In the genomic region with DNA sequence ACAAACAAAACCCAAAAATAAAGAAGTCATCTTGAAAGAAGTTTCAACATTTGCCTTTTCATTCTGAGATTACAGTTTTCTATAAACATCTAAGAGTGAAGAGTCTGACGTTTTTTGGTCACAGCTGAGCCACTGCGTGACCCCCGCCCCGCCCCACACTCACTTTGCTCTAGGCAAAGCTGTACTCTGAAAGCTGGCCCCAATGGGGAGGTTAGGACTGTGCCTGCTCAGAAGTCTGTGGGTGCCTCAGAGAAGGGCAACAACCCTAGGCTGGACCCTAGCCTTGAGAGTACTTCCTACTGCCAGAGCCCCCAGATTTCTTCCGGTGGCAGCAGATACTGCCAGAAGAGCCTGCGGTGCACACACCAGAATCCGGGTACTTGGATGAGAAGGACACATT, we compare ENCODE assay signal across 14 cellular contexts. TPM values are rescaled to one million over a fixed set of nuclear protein-coding genes. Genes with fewer than 3 reads are reported as not detected.
A peak's percentile ranks its signal among the peaks of the same experiment; 100 is the strongest.
DNase-seq lines count a peak whose midpoint lies in the region; ATAC-seq and TF ChIP-seq lines count a peak whose summit lies in the region.
"Had no signal": no experiment of that assay in that cellular context is flagged by ENCODE, and none has a peak within 500 bp of the region (broad histone marks: within the 10 kb centered on the region; RNA-seq: fewer than 3 reads in every experiment).

No MANE protein-coding gene starts in this region.

- POLR2A ChIA-PET in SK-N-SH (lab: Yijun Ruan, JAX) = interaction anchor here (3.1 kb wide), 1 partner anchor 18 kb away, joined by 14 read pairs; no protein-coding TSS in a partner anchor

- H3K9me2 ChIP-seq in SK-N-SH (no peaks in the 10 kb centered on the region), hepatocyte (replicated peaks; ENCODE audit: insufficient read depth) (no peaks in the 10 kb centered on the region)

- ATAC-seq in SK-N-SH treated with all-trans-retinoic acid at 6 μM for 48 hours (no peak), GM19328 (IDR thresholded peaks at IDR 0.05; ENCODE audit: unreplicated experiment) (no peak)
- ATAC-seq: stimulated activated naive CD8-positive, alpha-beta T cell treated with anti-CD3 and anti-CD28 coated beads, Interleukin-15, amount 100 ng/mL, for 72 hours had no signal

- no peaks in the 10 kb centered on the region for H3F3A ChIP-seq in SK-N-SH (replicated peaks; ENCODE audit: insufficient read depth)

- H4K20me1 ChIP-seq in SK-N-SH (ENCODE audit: insufficient read depth) (no peaks in the 10 kb centered on the region), hepatocyte (ENCODE audit: insufficient read depth, poor library complexity, severe bottlenecking) (no peaks in the 10 kb centered on the region)

- H3K4me2 ChIP-seq in SK-N-SH = no peak overlapping the region
- no peak overlapping the region for H3K4me2 ChIP-seq in hepatocyte

- no peak for TF ChIP-seq RAD21 in SK-N-SH (IDR thresholded peaks at IDR 0.05; ENCODE audit: low read length)

- TF ChIP-seq EP300 in SK-N-SH (IDR thresholded peaks at IDR 0.05; ENCODE audit: borderline replicate concordance in 1 of 2, low read depth in 1 of 2, low read length in 1 of 2) = no peak

- CTCF ChIA-PET in SK-N-SH (lab: Yijun Ruan, JAX) = interaction anchor here (0.7 to 1.2 kb wide), 3 partner anchors 88 to 259 kb away, joined by 3 read pairs; no protein-coding TSS in a partner anchor

- peaks cover 0 to 26% of the 10 kb centered on the region in 2 experiments; a peak in 1 of 4 replicates for H3K4me1 ChIP-seq in SK-N-SH (ENCODE audit: control insufficient read depth in 1 of 2, insufficient read depth in 2 of 2, low read depth in 1 of 2, low read length in 1 of 2)
- H3K4me1 ChIP-seq in hepatocyte (ENCODE audit: insufficient read depth) = peaks cover 12% of the 10 kb centered on the region
- no peaks in the 10 kb centered on the region for H3K4me1 ChIP-seq in stomach smooth muscle (ENCODE audit: control insufficient read depth, insufficient read depth, low read length)

- H3K27me3 ChIP-seq in SK-N-SH (ENCODE audit: insufficient read depth) (no peaks in the 10 kb centered on the region), hepatocyte (no peaks in the 10 kb centered on the region), stomach smooth muscle (ENCODE audit: control insufficient read depth in 1 of 2, insufficient read depth in 2 of 2, low read length in 2 of 2) (no peaks in the 10 kb centered on the region)

- intact Hi-C loops in lower leg skin (cut with DNase I; ENCODE audit: low total_unique reads) = no loop called here

- no peak overlapping the region for H3K9ac ChIP-seq in SK-N-SH
- H3K9ac ChIP-seq in stomach smooth muscle (ENCODE audit: low read length in 2 of 2) = no peak overlapping the region

- H3K36me3 ChIP-seq in SK-N-SH (replicated peaks in 1 of 2; ENCODE audit: control insufficient read depth in 1 of 2, insufficient read depth in 2 of 2, low read length in 1 of 2) (peaks cover 12 to 40% of the 10 kb centered on the region in 2 experiments), hepatocyte (replicated peaks; ENCODE audit: insufficient read depth, low read depth) (no peaks in the 10 kb centered on the region), stomach smooth muscle (ENCODE audit: control insufficient read depth in 2 of 2, insufficient read depth in 2 of 2, low read length in 2 of 2) (peaks cover 46 to 47% of the 10 kb centered on the region in 2 donors)

- H3K27ac ChIP-seq in SK-N-SH (ENCODE audit: low read depth in 2 of 2, low read length in 1 of 2) (peak overlapping the region in 1 of 2 experiments; percentile 47; a peak in 1 of 4 replicates), VCaP (peak overlapping the region; percentile 51), hepatocyte (peak overlapping the region; percentile 78), stomach smooth muscle (ENCODE audit: low read length) (peak overlapping the region; percentile 6)

- H3K9me3 ChIP-seq in SK-N-SH = no peaks in the 10 kb centered on the region
- no peaks in the 10 kb centered on the region for H3K9me3 ChIP-seq in hepatocyte (ENCODE audit: low read depth)
- no peaks in the 10 kb centered on the region for H3K9me3 ChIP-seq in stomach smooth muscle (ENCODE audit: control insufficient read depth in 2 of 2, low read length in 2 of 2)

- TF ChIP-seq POLR2A in lower leg skin (IDR thresholded peaks at IDR 0.05) = no peak

- DNase-seq in SK-N-SH (no peak), hepatocyte (ENCODE audit: low spot score) (no peak), lower leg skin (ENCODE audit: low spot score in 2 of 2) (no peak), pons (ENCODE audit: low spot score) (no peak)
- DNase-seq: activated effector memory CD4-positive, alpha-beta T cell treated with Interleukin-2 at 50 U/mL for 16 hours; EL; midbrain; NCI-H69; stimulated activated naive CD8-positive, alpha-beta T cell treated with anti-CD3 and anti-CD28 coated beads, Interleukin-15, amount 100 ng/mL, for 72 hours; T-helper 9 cell had no signal

- H2AFZ ChIP-seq in SK-N-SH (ENCODE audit: low read depth) (no peak overlapping the region), hepatocyte (no peak overlapping the region)

- TF ChIP-seq CTCF in SK-N-SH (IDR thresholded peaks at IDR 0.05) (no peak), VCaP (conservative IDR thresholded peaks at IDR 0.05) (no peak), hepatocyte (IDR thresholded peaks at IDR 0.05; ENCODE audit: poor library complexity) (no peak), lower leg skin (IDR thresholded peaks at IDR 0.05) (no peak)

- H3K4me3 ChIP-seq in SK-N-SH (ENCODE audit: low read depth in 2 of 2, low read length in 1 of 2) = no peak overlapping the region
- no peak overlapping the region for H3K4me3 ChIP-seq in hepatocyte
- H3K4me3 ChIP-seq in stomach smooth muscle (ENCODE audit: low read length in 2 of 2) = no peak overlapping the region
- no peak overlapping the region for H3K4me3 ChIP-seq in lower leg skin (ENCODE audit: low read depth, poor library complexity, severe bottlenecking)

- H3K79me2 ChIP-seq in SK-N-SH (ENCODE audit: insufficient read depth) (no peaks in the 10 kb centered on the region), hepatocyte (no peaks in the 10 kb centered on the region)

- 88% methylated on average over 7 of the region's 7 CpGs for WGBS in SK-N-SH (ENCODE audit: low lambda C conversion rate)
- 85% methylated on average over 7 of the region's 7 CpGs for whole genome bisulfite sequencing in hepatocyte (ENCODE audit: low lambda C conversion rate, missing lambda C conversion rate)
- 50 to 52% methylated on average over 7 of the region's 7 CpGs for WGBS in lower leg skin, 2 donors

TF ChIP-seq in SK-N-SH, 30 proteins besides CTCF, POLR2A, EP300 and RAD21 (continues in another document):
- TF ChIP-seq NRF1 (IDR thresholded peaks at IDR 0.05; ENCODE audit: low read depth, low read length) = no peak
- no peak for TF ChIP-seq GATA2 (CRISPR knock-in tag; IDR thresholded peaks at IDR 0.05)

TF ChIP-seq in SK-N-SH treated with all-trans-retinoic acid at 6 μM for 48 hours, 23 proteins besides CTCF, POLR2A, EP300 and RAD21 (continues in another document):
- TF ChIP-seq PPARA (CRISPR knock-in tag; IDR thresholded peaks at IDR 0.05; ENCODE audit: borderline replicate concordance) (no peak), ARNTL (CRISPR knock-in tag; IDR thresholded peaks at IDR 0.05; ENCODE audit: borderline replicate concordance, low read depth) (no peak), TOX (CRISPR knock-in tag; IDR thresholded peaks at IDR 0.05; ENCODE audit: borderline replicate concordance) (no peak), RARB (CRISPR knock-in tag; IDR thresholded peaks at IDR 0.05) (no peak), ZNF565 (CRISPR knock-in tag; conservative IDR thresholded peaks at IDR 0.05; ENCODE audit: low read depth) (no peak), ZNF70 (CRISPR knock-in tag; IDR thresholded peaks at IDR 0.05) (no peak), GLIS3 (CRISPR knock-in tag; IDR thresholded peaks at IDR 0.05) (no peak), CSDC2 (CRISPR knock-in tag; IDR thresholded peaks at IDR 0.05) (no peak), ZFP30 (CRISPR knock-in tag; IDR thresholded peaks at IDR 0.05) (no peak), ZNF8 (CRISPR knock-in tag; IDR thresholded peaks at IDR 0.05) (no peak), TCF4 (CRISPR knock-in tag; IDR thresholded peaks at IDR 0.05; ENCODE audit: borderline replicate concordance) (no peak), OSR1 (CRISPR knock-in tag; IDR thresholded peaks at IDR 0.05) (no peak)
- TF ChIP-seq, protein P1, sequence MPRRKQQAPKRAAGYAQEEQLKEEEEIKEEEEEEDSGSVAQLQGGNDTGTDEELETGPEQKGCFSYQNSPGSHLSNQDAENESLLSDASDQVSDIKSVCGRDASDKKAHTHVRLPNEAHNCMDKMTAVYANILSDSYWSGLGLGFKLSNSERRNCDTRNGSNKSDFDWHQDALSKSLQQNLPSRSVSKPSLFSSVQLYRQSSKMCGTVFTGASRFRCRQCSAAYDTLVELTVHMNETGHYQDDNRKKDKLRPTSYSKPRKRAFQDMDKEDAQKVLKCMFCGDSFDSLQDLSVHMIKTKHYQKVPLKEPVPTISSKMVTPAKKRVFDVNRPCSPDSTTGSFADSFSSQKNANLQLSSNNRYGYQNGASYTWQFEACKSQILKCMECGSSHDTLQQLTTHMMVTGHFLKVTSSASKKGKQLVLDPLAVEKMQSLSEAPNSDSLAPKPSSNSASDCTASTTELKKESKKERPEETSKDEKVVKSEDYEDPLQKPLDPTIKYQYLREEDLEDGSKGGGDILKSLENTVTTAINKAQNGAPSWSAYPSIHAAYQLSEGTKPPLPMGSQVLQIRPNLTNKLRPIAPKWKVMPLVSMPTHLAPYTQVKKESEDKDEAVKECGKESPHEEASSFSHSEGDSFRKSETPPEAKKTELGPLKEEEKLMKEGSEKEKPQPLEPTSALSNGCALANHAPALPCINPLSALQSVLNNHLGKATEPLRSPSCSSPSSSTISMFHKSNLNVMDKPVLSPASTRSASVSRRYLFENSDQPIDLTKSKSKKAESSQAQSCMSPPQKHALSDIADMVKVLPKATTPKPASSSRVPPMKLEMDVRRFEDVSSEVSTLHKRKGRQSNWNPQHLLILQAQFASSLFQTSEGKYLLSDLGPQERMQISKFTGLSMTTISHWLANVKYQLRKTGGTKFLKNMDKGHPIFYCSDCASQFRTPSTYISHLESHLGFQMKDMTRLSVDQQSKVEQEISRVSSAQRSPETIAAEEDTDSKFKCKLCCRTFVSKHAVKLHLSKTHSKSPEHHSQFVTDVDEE (CRISPR knock-in tag; IDR thresholded peaks at IDR 0.05) = no peak

RNA-seq across cellular contexts. Expression of a gene that starts 19.4 kb away (rescaled TPM):
- polyA plus RNA-seq in SK-N-SH (2012; rRNA removed) (62.1 and 62.5 TPM in 2 replicates), hepatocyte (24.0 and 28.4 TPM in 2 replicates)
- polyA plus RNA-seq in SK-N-SH (2012; cell fraction: cytosol; rRNA removed) = 39.8 and 49.8 TPM in 2 replicates
- polyA plus RNA-seq in SK-N-SH (2012; cell fraction: nucleus; rRNA removed) = 40.5 and 54.1 TPM in 2 replicates
- total RNA-seq in hepatocyte (23.1 and 25.6 TPM in 2 replicates), lower leg skin (10 to 100 TPM; 23.9 to 41.9 (median 33.0) TPM)

RNA-seq across cellular contexts. Expression of a gene that starts 19.5 kb away (rescaled TPM):
- polyA plus RNA-seq in SK-N-SH (2012; rRNA removed) (7.2 and 8.9 TPM in 2 replicates), hepatocyte (5.7 and 10.9 TPM in 2 replicates)
- 4.2 and 5.3 TPM in 2 replicates for polyA plus RNA-seq in SK-N-SH (2012; cell fraction: cytosol; rRNA removed)
- 23.3 and 24.0 TPM in 2 replicates for polyA plus RNA-seq in SK-N-SH (2012; cell fraction: nucleus; rRNA removed)
- total RNA-seq in hepatocyte (32.7 and 33.9 TPM in 2 replicates), lower leg skin (10 to 100 TPM; 39.1 to 67.4 (median 53.9) TPM)
